Comparison of ENCODE assay signal across 25 cellular contexts in the genomic region with DNA sequence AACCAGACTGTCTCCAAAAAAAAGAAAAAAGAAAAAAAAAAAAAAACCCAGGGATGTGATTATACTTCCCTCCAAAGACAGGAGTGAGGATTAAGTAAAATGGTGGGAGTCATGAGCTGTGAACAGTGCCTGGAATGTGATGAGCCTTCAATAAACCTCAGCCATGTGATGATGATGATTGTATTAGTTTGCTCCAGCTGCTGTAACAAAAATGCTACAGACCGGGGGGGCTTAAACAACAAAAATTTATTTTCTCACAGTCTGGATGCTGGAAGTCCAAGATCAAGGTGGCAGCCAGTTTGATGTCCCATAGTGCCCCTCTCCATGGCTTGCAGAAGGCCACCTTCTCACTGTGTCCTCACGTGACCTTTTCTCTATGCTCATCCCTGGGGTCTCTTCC. TPM values are rescaled to one million over a fixed set of nuclear protein-coding genes. Genes with fewer than 3 reads are reported as not detected.
DNase-seq lines count a peak whose midpoint lies in the region; ATAC-seq and TF ChIP-seq lines count a peak whose summit lies in the region.
"Had no signal": no experiment of that assay in that cellular context is flagged by ENCODE, and none has a peak within 500 bp of the region (broad histone marks: within the 10 kb centered on the region; RNA-seq: fewer than 3 reads in every experiment).

No MANE protein-coding gene starts in this region.

- H3K4me3 Mint-ChIP-seq in chondrocyte (ENCODE audit: unreplicated experiment) = no peak overlapping the region
- H3K4me3 Mint-ChIP-seq in T-helper 2 cell treated with Interferon-gamma antibody and Interleukin-4, amounts not matched to agents 5 μg/mL and 100 μg/mL, for 36 hours = no peak overlapping the region
- H3K4me3 Mint-ChIP-seq: CD4-positive, alpha-beta memory T cell had no signal

- TF ChIP-seq POLR2A in right lobe of liver (IDR thresholded peaks at IDR 0.05) (no peak), stomach (IDR thresholded peaks at IDR 0.05) (no peak)

- H3K36me3 ChIP-seq in right atrium auricular region (no peaks in the 10 kb centered on the region), right lobe of liver (no peaks in the 10 kb centered on the region), stomach (no peaks in the 10 kb centered on the region)
- H3K36me3 ChIP-seq: BLaER1 treated with 17β-estradiol and CSF1 and Interleukin-3, amounts not matched to agents 10 nM and 100 nM had no signal

- no peaks in the 10 kb centered on the region for H3K27me3 ChIP-seq in right atrium auricular region
- no peaks in the 10 kb centered on the region for H3K27me3 ChIP-seq in right lobe of liver
- H3K27me3 ChIP-seq in stomach = peaks cover 0 to 6% (median 0%) of the 10 kb centered on the region in 3 donors
- H3K27me3 ChIP-seq: BLaER1 treated with 17β-estradiol and CSF1 and Interleukin-3, amounts not matched to agents 10 nM and 100 nM had no signal

- H3K27ac Mint-ChIP-seq in chondrocyte (ENCODE audit: unreplicated experiment) = peak overlapping the region; percentile 94
- H3K27ac Mint-ChIP-seq in T-helper 2 cell treated with Interferon-gamma antibody and Interleukin-4, amounts not matched to agents 5 μg/mL and 100 μg/mL, for 36 hours = no peak overlapping the region
- H3K27ac Mint-ChIP-seq: CD4-positive, alpha-beta memory T cell had no signal

- H3K27me3 Mint-ChIP-seq in chondrocyte (ENCODE audit: low read depth) = no peaks in the 10 kb centered on the region
- H3K27me3 Mint-ChIP-seq in T-helper 2 cell treated with Interferon-gamma antibody and Interleukin-4, amounts not matched to agents 5 μg/mL and 100 μg/mL, for 36 hours (ENCODE audit: low read depth) = no peaks in the 10 kb centered on the region

- TF ChIP-seq CTCF in right atrium auricular region (IDR thresholded peaks at IDR 0.05) = no peak
- TF ChIP-seq CTCF in chondrocyte (IDR thresholded peaks at IDR 0.05) = no peak
- no peak for TF ChIP-seq CTCF in right lobe of liver (IDR thresholded peaks at IDR 0.05)
- no peak for TF ChIP-seq CTCF in stomach (IDR thresholded peaks at IDR 0.05)

- H3K36me3 Mint-ChIP-seq in chondrocyte (ENCODE audit: low read depth) = no peaks in the 10 kb centered on the region
- no peaks in the 10 kb centered on the region for H3K36me3 Mint-ChIP-seq in T-helper 2 cell treated with Interferon-gamma antibody and Interleukin-4, amounts not matched to agents 5 μg/mL and 100 μg/mL, for 36 hours (ENCODE audit: low read depth)
- H3K36me3 Mint-ChIP-seq: CD4-positive, alpha-beta memory T cell had no signal

- H3K4me3 ChIP-seq in right atrium auricular region (no peak overlapping the region), right lobe of liver (no peak overlapping the region), stomach (no peak overlapping the region)
- H3K4me3 ChIP-seq: BLaER1 treated with 17β-estradiol and CSF1 and Interleukin-3, amounts not matched to agents 10 nM and 100 nM; GM12878; GM23248; HAP-1 had no signal

- DNase-seq in right atrium auricular region (ENCODE audit: low spot score) (no peak), left cardiac atrium (no peak), chondrocyte (ENCODE audit: low spot score) (no peak), right lobe of liver (no peak), stomach (no peak), NCI-H1092 treated with DMSO at 0.1 percent for 48 hours (lab: John Stamatoyannopoulos, UW) (no peak)
- DNase-seq in stimulated activated CD4-positive, alpha-beta T cell treated with anti-CD3 and anti-CD28 coated beads, Interleukin-4, amount 100 ng/mL, for 24 hours = no peak
- no peak for DNase-seq in T-helper 2 cell treated with Interferon-gamma antibody and Interleukin-4, amounts not matched to agents 5 μg/mL and 100 μg/mL, for 36 hours (ENCODE audit: low spot score)
- DNase-seq: AML-193; CD4-positive, alpha-beta memory T cell; COR-L47; GDM1; GM23248; Kasumi-1; MV-4-11; NCI-H1105 treated with DMSO at 0.1 percent for 48 hours; NCI-H146; NCI-H1930; NCI-H2107; NCI-H524; NCI-H748 treated with DMSO at 0.1 percent for 48 hours had no signal

- peaks cover 4% of the 10 kb centered on the region for H3K9me3 Mint-ChIP-seq in chondrocyte (ENCODE audit: low read depth)
- no peaks in the 10 kb centered on the region for H3K9me3 Mint-ChIP-seq in T-helper 2 cell treated with Interferon-gamma antibody and Interleukin-4, amounts not matched to agents 5 μg/mL and 100 μg/mL, for 36 hours

- H3K27ac ChIP-seq in right atrium auricular region (peak overlapping the region; percentile 44 to 71), right lobe of liver (peak overlapping the region; percentile 51 to 76 (median 74)), stomach (peak overlapping the region in 4 of 5 donors; percentile 53 to 71 (median 61))

- H3K9me3 ChIP-seq in right atrium auricular region (no peaks in the 10 kb centered on the region), right lobe of liver (no peaks in the 10 kb centered on the region), stomach (no peaks in the 10 kb centered on the region)
- H3K9me3 ChIP-seq: HAP-1 had no signal

- no peak for ATAC-seq in left cardiac atrium
- ATAC-seq in right lobe of liver = no peak
- ATAC-seq: GM12878 had no signal

- H3K4me1 ChIP-seq in right atrium auricular region (peaks cover 0 to 30% of the 10 kb centered on the region in 2 donors), right lobe of liver (peaks cover 0 to 44% (median 12%) of the 10 kb centered on the region in 4 donors), stomach (peaks cover 0 to 15% (median 8%) of the 10 kb centered on the region in 4 donors)

- WGBS in right lobe of liver (ENCODE audit: insufficient coverage, low coverage, low lambda C conversion rate, missing lambda C conversion rate) = no CpG with 5 or more reads among the region's 2 CpGs
- WGBS in stomach, 5 donors = 93 to 98% (median 93%) methylated on average over 2 of the region's 2 CpGs

- H3K4me1 Mint-ChIP-seq in chondrocyte (ENCODE audit: low read depth) = peaks cover 47% of the 10 kb centered on the region
- H3K4me1 Mint-ChIP-seq in T-helper 2 cell treated with Interferon-gamma antibody and Interleukin-4, amounts not matched to agents 5 μg/mL and 100 μg/mL, for 36 hours (ENCODE audit: low read depth) = no peaks in the 10 kb centered on the region
- H3K4me1 Mint-ChIP-seq: CD4-positive, alpha-beta memory T cell had no signal

- TF ChIP-seq EP300 in stomach (IDR thresholded peaks at IDR 0.05) = no peak

- intact Hi-C loops in left cardiac atrium (cut with DNase I) (no loop called here), right lobe of liver (cut with DNase I) (no loop called here), stomach (cut with DNase I; ENCODE audit: low total_unique reads) (no loop called here)

RNA-seq across cellular contexts. Expression of gene PVR, which starts 8.9 kb away (rescaled TPM):
- total RNA-seq in right atrium auricular region (100 to 1,000 TPM in 1 of 2 donors, 10 to 100 TPM in 1; 72.4 to 104 TPM), left cardiac atrium (10 to 100 TPM; 27.5 to 64.7 TPM), chondrocyte (44.4 to 93.2 TPM (median 89.7 TPM) in 3 replicates), right lobe of liver (10 to 100 TPM; 26.6 to 66.6 (median 55.5) TPM), stomach (10 to 100 TPM; 33.2 to 80.8 (median 39.1) TPM)
- polyA plus RNA-seq in stomach = 10 to 100 TPM in 1 of 3 donors, 1 to 10 TPM in 2; 4.9 to 15.8 (median 10.0) TPM

RNA-seq across cellular contexts. Expression of gene IGSF23, which starts 21.4 kb away (rescaled TPM):
- total RNA-seq in right atrium auricular region = not detected
- total RNA-seq in left cardiac atrium = not detected
- not detected in 3 replicates for total RNA-seq in chondrocyte
- 10 to 100 TPM in 3 of 6 experiments, 1 to 10 TPM in 3; 4.4 to 15.2 (median 9.0) TPM for total RNA-seq in right lobe of liver
- under 1 TPM in 1 of 5 donors, not detected in 4; 0.73 TPM for total RNA-seq in stomach
- not detected for polyA plus RNA-seq in stomach
- total RNA-seq: A172; CD4-positive, alpha-beta memory T cell; GM12878; GM23248 had no signal
- polyA plus RNA-seq: CD4-positive, alpha-beta memory T cell; GM12878 had no signal

RNA-seq across cellular contexts. Expression of gene CEACAM19, which starts 36.5 kb away (rescaled TPM):
- total RNA-seq in right atrium auricular region = 1 to 10 TPM; 2.3 to 3.1 TPM
- 1 to 10 TPM; 2.4 to 6.2 TPM for total RNA-seq in left cardiac atrium
- total RNA-seq in chondrocyte = 5.2 to 6.5 TPM (median 5.4 TPM) in 3 replicates
- 1 to 10 TPM; 3.3 to 9.0 (median 4.5) TPM for total RNA-seq in right lobe of liver
- 10 to 100 TPM in 1 of 5 donors, 1 to 10 TPM in 3, under 1 TPM in 1; 0.58 to 17.0 (median 2.9) TPM for total RNA-seq in stomach
- 1 to 10 TPM; 2.0 to 6.4 (median 2.3) TPM for polyA plus RNA-seq in stomach
- total RNA-seq: A172 had no signal
- polyA plus RNA-seq: CD4-positive, alpha-beta memory T cell had no signal
